16 cellular contexts compared by ENCODE assay signal in the genomic region with DNA sequence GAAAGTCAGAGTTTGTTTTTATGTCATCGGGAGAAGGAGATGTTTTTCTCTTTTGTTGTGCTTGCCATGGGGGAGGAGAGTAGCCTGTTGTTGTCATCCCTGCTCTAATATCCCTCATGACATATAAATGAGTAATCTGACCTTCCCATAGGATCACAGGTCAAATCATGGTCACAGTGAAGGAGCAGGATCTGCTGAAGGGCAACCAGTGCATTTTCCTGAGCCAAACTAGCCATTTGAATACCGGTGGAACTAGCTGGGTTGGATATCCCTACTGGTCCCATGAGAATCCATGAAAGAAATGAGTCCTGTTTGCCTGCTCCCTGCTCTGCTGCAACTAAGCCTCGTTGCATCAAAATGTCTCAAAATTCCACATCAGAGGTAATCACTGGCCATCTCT.
A peak's percentile ranks its signal among the peaks of the same experiment; 100 is the strongest.
DNase-seq lines count a peak whose midpoint lies in the region; TF ChIP-seq lines count a peak whose summit lies in the region.
"Had no signal": no experiment of that assay in that cellular context is flagged by ENCODE, and none has a peak within 500 bp of the region (broad histone marks: within the 10 kb centered on the region; RNA-seq: fewer than 3 reads in every experiment).

No MANE protein-coding gene starts in this region.

- H3K27ac Mint-ChIP-seq in MCF 10A (ENCODE audit: low read depth, unreplicated experiment): no peak overlapping the region
- H3K27ac Mint-ChIP-seq: B cell had no signal

- in situ Hi-C loops in T47D (cut with HindIII; ENCODE audit: low pct_unique_long_range_greater_than_20kb, low sequenced_read_pairs): no loop called here

- intact Hi-C loops in MCF 10A (cut with micrococcal nuclease): no loop called here
- intact Hi-C loops in spleen (cut with DNase I; ENCODE audit: low total_unique reads): no loop called here

- 20 to 44% (median 30%) methylated on average over 3 of the region's 3 CpGs for WGBS in spleen, 5 donors

- peaks cover 0 to 50% (median 30%) of the 10 kb centered on the region in 8 donors for H3K9me3 ChIP-seq in spleen

- peaks cover 25% of the 10 kb centered on the region for H3K9me3 Mint-ChIP-seq in MCF 10A (ENCODE audit: unreplicated experiment)

- no peaks in the 10 kb centered on the region for H3K36me3 ChIP-seq in spleen

- POLR2A ChIA-PET in MCF 10A (lab: Yijun Ruan, JAX): no interaction called here

- H3K4me3 Mint-ChIP-seq in MCF 10A (ENCODE audit: unreplicated experiment): no peak overlapping the region
- H3K4me3 Mint-ChIP-seq: B cell had no signal

- no peaks in the 10 kb centered on the region for H3K4me1 ChIP-seq in spleen
- H3K4me1 ChIP-seq: Caco-2 had no signal

- no peaks in the 10 kb centered on the region for H3K27me3 ChIP-seq in spleen (replicated peaks in 1 of 7)

- no peaks in the 10 kb centered on the region for H3K4me1 Mint-ChIP-seq in MCF 10A (ENCODE audit: insufficient read depth, unreplicated experiment)
- H3K4me1 Mint-ChIP-seq: B cell had no signal

- CTCF ChIA-PET in MCF 10A (lab: Yijun Ruan, JAX): no interaction called here

- no peaks in the 10 kb centered on the region for H3K36me3 Mint-ChIP-seq in MCF 10A (ENCODE audit: insufficient read depth, unreplicated experiment)

- DNase-seq in T47D (ENCODE audit: low read depth in 1 of 2, low spot score in 1 of 2) (peak; percentile 2 to 64), MCF 10A (ENCODE audit: unreplicated experiment) (no peak), RPMI7951 (ENCODE audit: low read depth) (peak; percentile 3), left kidney (ENCODE audit: low read depth, low spot score) (peak; percentile 60), spleen (no peak), T-helper 2 cell (no peak), iPS-NIHi7 (ENCODE audit: extremely low spot score) (no peak)
- DNase-seq: Caco-2, DMS153, GF-D8, Kasumi-1, NCI-H1105, NCI-H1694, NCI-H2081 treated with DMSO at 0.1 percent for 48 hours, NCI-H510A treated with DMSO at 0.1 percent for 48 hours had no signal

- H3K27me3 Mint-ChIP-seq in MCF 10A (ENCODE audit: insufficient read depth, unreplicated experiment): no peaks in the 10 kb centered on the region

- TF ChIP-seq POLR2A in spleen (IDR thresholded peaks at IDR 0.05): no peak

- BruUV-seq in MCF 10A (replicated peaks; lab: Mats Ljungman, UMichigan): no TSS peak

- no peak overlapping the region for H3K4me3 ChIP-seq in spleen

- TF ChIP-seq CTCF in MCF 10A (IDR thresholded peaks at IDR 0.05; ENCODE audit: unreplicated experiment) (no peak), spleen (IDR thresholded peaks at IDR 0.05 in 8 of 11, conservative IDR thresholded peaks at IDR 0.05 in 3 of 11) (no peak)

- H3K27ac ChIP-seq in spleen: no peak overlapping the region

Comparison
In these comparisons a context has a peak if more than half of its experiments do, and no peak if none do; other contexts are left out.
1. DNase-seq: peak in T47D (2 of 2), RPMI7951 (single experiment) and left kidney (single experiment); none in MCF 10A (single experiment), spleen (single experiment), T-helper 2 cell (0 of 5) and iPS-NIHi7 (single experiment).